9 cellular contexts compared by ENCODE assay signal in the genomic region with DNA sequence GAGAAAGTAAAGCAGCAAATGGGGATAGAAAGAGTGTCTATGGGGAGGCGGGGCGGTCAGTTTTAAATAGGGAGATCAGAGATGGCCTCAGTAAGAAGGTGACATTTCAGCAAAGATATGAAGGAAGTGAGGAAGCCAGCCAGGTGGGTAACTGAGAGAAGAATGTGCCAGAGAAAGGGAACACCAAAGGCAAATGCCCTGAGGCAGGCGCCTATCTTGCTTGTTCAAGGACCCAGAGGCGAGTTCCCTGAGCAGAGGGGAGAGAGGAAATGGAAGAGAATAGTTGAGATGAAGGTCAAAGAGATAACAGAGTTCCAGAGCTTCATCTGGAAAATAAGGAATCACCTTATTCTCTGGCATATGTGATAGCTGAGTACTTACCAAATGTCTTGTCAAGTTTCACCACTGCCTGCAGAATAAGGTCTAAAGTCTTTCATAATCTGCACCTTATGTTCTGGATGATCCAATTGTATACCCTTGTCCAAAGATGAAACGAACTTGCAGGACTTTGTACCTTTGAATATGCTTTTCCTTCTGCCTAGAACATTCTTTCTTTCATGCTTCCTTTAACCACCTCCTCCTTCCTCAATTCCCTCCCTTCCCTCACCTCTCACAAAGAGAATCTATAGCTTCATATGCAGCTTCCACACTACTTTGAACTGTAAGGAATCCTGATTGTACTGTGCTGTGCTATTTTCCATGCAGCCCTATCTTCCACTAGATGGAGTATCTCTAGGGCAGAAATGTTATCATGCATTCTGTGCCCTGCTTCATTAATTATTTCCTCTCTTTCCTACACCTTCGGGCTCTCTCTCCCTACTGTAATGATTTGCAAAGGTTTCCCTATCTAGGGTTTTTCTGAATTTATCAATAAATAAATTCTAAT. TPM values are rescaled to one million over a fixed set of nuclear protein-coding genes. Genes with fewer than 3 reads are reported as not detected.
DNase-seq lines count a peak whose midpoint lies in the region; ATAC-seq and TF ChIP-seq lines count a peak whose summit lies in the region.
"Had no signal": no experiment of that assay in that cellular context is flagged by ENCODE, and none has a peak within 500 bp of the region (broad histone marks: within the 10 kb centered on the region; RNA-seq: fewer than 3 reads in every experiment).

No MANE protein-coding gene starts in this region.

- H3K27ac ChIP-seq in CD8-positive, alpha-beta T cell (ENCODE audit: low read depth, low read length), result no peak overlapping the region

- intact Hi-C loops in CD8-positive, alpha-beta T cell (cut with DNase I, micrococcal nuclease), result loop anchor here (1.0 to 2.0 kb wide), 3 partner anchors 38 to 47 kb away; partner anchors contain the start of gene GNPTAB (in 2 of the 2)

- no peak overlapping the region for H3K4me3 Mint-ChIP-seq in CD8-positive, alpha-beta T cell
- no peak overlapping the region for H3K4me3 Mint-ChIP-seq in central memory CD8-positive, alpha-beta T cell

- peak; percentile 38 for ATAC-seq in CD8-positive, alpha-beta T cell
- no peak for ATAC-seq in central memory CD8-positive, alpha-beta T cell (replicated peaks; ENCODE audit: extremely low read depth, poor library complexity, severe bottlenecking)
- ATAC-seq in HG03457 (IDR thresholded peaks at IDR 0.05; ENCODE audit: unreplicated experiment), result no peak
- no peak for ATAC-seq in GM18502 (IDR thresholded peaks at IDR 0.05; ENCODE audit: poor library complexity, unreplicated experiment)
- ATAC-seq: esophagus mucosa had no signal

- no peak overlapping the region for H3K27ac Mint-ChIP-seq in CD8-positive, alpha-beta T cell
- peak overlapping the region; percentile 73 for H3K27ac Mint-ChIP-seq in central memory CD8-positive, alpha-beta T cell (ENCODE audit: low read depth)

- DNase-seq in CD8-positive, alpha-beta T cell, result no peak
- DNase-seq in LHCN-M2 (ENCODE audit: low read depth) (peak; percentile 29), lung microvascular endothelial cell (ENCODE audit: low read depth in 2 of 2) (peak; percentile 17 to 56), GM03348 (ENCODE audit: low spot score) (no peak)
- DNase-seq in central memory CD8-positive, alpha-beta T cell (ENCODE audit: low spot score in 2 of 2), result no peak
- DNase-seq in activated CD4-positive, alpha-beta T cell treated with anti-CD3 and anti-CD28 coated beads, Interleukin-2, amount 50 U/mL, for 4 hours, result no peak

- TF ChIP-seq CTCF in CD8-positive, alpha-beta T cell (IDR thresholded peaks at IDR 0.05), result no peak

- H3K27me3 Mint-ChIP-seq in CD8-positive, alpha-beta T cell (ENCODE audit: low read depth), result no peaks in the 10 kb centered on the region
- no peaks in the 10 kb centered on the region for H3K27me3 Mint-ChIP-seq in central memory CD8-positive, alpha-beta T cell

- peaks cover 50% of the 10 kb centered on the region for H3K36me3 Mint-ChIP-seq in CD8-positive, alpha-beta T cell
- peaks cover 23% of the 10 kb centered on the region for H3K36me3 Mint-ChIP-seq in central memory CD8-positive, alpha-beta T cell (ENCODE audit: insufficient read depth)

- H3K9me3 Mint-ChIP-seq in CD8-positive, alpha-beta T cell, result no peaks in the 10 kb centered on the region
- no peaks in the 10 kb centered on the region for H3K9me3 Mint-ChIP-seq in central memory CD8-positive, alpha-beta T cell

- H3K4me1 Mint-ChIP-seq in CD8-positive, alpha-beta T cell (ENCODE audit: low read depth), result peaks cover 30% of the 10 kb centered on the region
- peaks cover 34% of the 10 kb centered on the region for H3K4me1 Mint-ChIP-seq in central memory CD8-positive, alpha-beta T cell

- CTCF ChIA-PET in CD8-positive, alpha-beta T cell (lab: Charles Lee), result interaction anchor here (0.7 to 5.9 kb wide), 9 partner anchors 8 to 48 kb away, joined by 3 to 54 read pairs (median 7); partner anchors contain the start of gene GNPTAB

- POLR2A ChIA-PET in CD8-positive, alpha-beta T cell (lab: Charles Lee), result interaction anchor here (2.3 kb wide), 1 partner anchor 38 kb away, joined by 5 read pairs; the partner anchor contains the start of gene GNPTAB

- H3K27me3 ChIP-seq in CD8-positive, alpha-beta T cell (ENCODE audit: insufficient read depth, low read length), result no peaks in the 10 kb centered on the region

- H3K9me3 ChIP-seq in CD8-positive, alpha-beta T cell (ENCODE audit: low read length), result no peaks in the 10 kb centered on the region

- H3K4me1 ChIP-seq in CD8-positive, alpha-beta T cell (ENCODE audit: insufficient read depth, low read length), result peaks cover 10% of the 10 kb centered on the region

- H3K36me3 ChIP-seq in CD8-positive, alpha-beta T cell (ENCODE audit: insufficient read depth, low read length), result no peaks in the 10 kb centered on the region

- H3K4me3 ChIP-seq in CD8-positive, alpha-beta T cell (ENCODE audit: low read depth, low read length), result no peak overlapping the region

RNA-seq across cellular contexts. Expression of gene GNPTAB, which starts 38.5 kb away (rescaled TPM):
- total RNA-seq in CD8-positive, alpha-beta T cell, result 10 to 100 TPM; 40.4 to 46.9 TPM
- total RNA-seq in LHCN-M2 (2014; rRNA removed) (16.5 and 18.0 TPM in 2 replicates), lung microvascular endothelial cell (23.5 and 25.0 TPM in 2 replicates)
- polyA plus RNA-seq in LHCN-M2 (2012), result 7.3 TPM

RNA-seq across cellular contexts. Expression of gene SYCP3, which starts 53.0 kb away (rescaled TPM):
- under 1 TPM; 0.27 to 0.39 TPM for total RNA-seq in CD8-positive, alpha-beta T cell
- total RNA-seq in LHCN-M2 (2014; rRNA removed) (0.34 TPM in 1 of 2 replicates, not detected in the other), lung microvascular endothelial cell (under 0.01 TPM in 1 of 2 replicates, not detected in the other)
- polyA plus RNA-seq in LHCN-M2 (2012), result 0.05 TPM

Comparison
In these comparisons a context has a peak if more than half of its experiments do, and no peak if none do; other contexts are left out.
1. DNase-seq: peak in LHCN-M2 (single experiment) and lung microvascular endothelial cell (2 of 2); none in CD8-positive, alpha-beta T cell (0 of 7), central memory CD8-positive, alpha-beta T cell (0 of 2), GM03348 (single experiment) and activated CD4-positive, alpha-beta T cell treated with anti-CD3 and anti-CD28 coated beads, Interleukin-2, amount 50 U/mL, for 4 hours (0 of 2).